Comparison of ENCODE assay signal across 32 cellular contexts in genomic region chr1:244647819-244648218, GRCh38.
"Had no signal": no experiment of that assay in that cellular context is flagged by ENCODE, and none has a peak within 500 bp of the region (broad histone marks: within the 10 kb centered on the region; RNA-seq: fewer than 3 reads in every experiment).

No MANE protein-coding gene starts in this region.

- H3K4me3 Mint-ChIP-seq: activated CD4-positive, alpha-beta T cell treated with anti-CD3 and anti-CD28 coated beads for 36 hours; activated CD4-positive, alpha-beta T cell treated with anti-CD3 and anti-CD28 coated beads, Interleukin-2, amount 10 ng/mL, durations not matched to agents 7 days and 5 days; activated CD8-positive, alpha-beta T cell treated with anti-CD3 and anti-CD28 coated beads, Interleukin-2, amount 10 ng/mL, durations not matched to agents 7 days and 5 days; activated naive CD4-positive, alpha-beta T cell treated with anti-CD3 and anti-CD28 coated beads, Interleukin-2, amount 50 U/mL, for 24 hours; activated naive CD8-positive, alpha-beta T cell treated with anti-CD3 and anti-CD28 coated beads, Interleukin-2, amount 10 ng/mL, durations not matched to agents 7 days and 5 days; activated T-cell treated with anti-CD3 and anti-CD28 coated beads, Interleukin-2, amount 50 U/mL, for 24 hours; brain; T-cell had no signal

- H3K9ac ChIP-seq: KMS-11 had no signal

- H3K4me1 ChIP-seq: Peyer's patch had no signal

- H3K4me2 ChIP-seq: KMS-11 had no signal

- H3K4me3 ChIP-seq: Peyer's patch, SJSA1 had no signal

- H3K9me3 ChIP-seq: Peyer's patch, SJSA1 had no signal

- DNase-seq: activated CD4-positive, alpha-beta T cell treated with anti-CD3 and anti-CD28 coated beads for 36 hours; activated CD4-positive, alpha-beta T cell treated with anti-CD3 and anti-CD28 coated beads, Interleukin-2, amount 10 ng/mL, durations not matched to agents 7 days and 5 days; activated CD4-positive, alpha-beta T cell treated with anti-CD3 and anti-CD28 coated beads, Interleukin-2, amount 50 U/mL, for 48 hours; activated CD8-positive, alpha-beta T cell treated with anti-CD3 and anti-CD28 coated beads, Interleukin-2, amount 10 ng/mL, durations not matched to agents 7 days and 5 days; activated gamma-delta T cell; activated naive CD4-positive, alpha-beta T cell treated with Interleukin-2 at 50 U/mL for 16 hours; activated naive CD8-positive, alpha-beta T cell treated with anti-CD3 and anti-CD28 coated beads, Interleukin-2, amount 10 ng/mL, durations not matched to agents 7 days and 5 days; activated T-cell treated with anti-CD3 and anti-CD28 coated beads, Interleukin-2, amount 50 U/mL, for 24 hours; caudate nucleus; MM.1S; MV-4-11; NCI-H1092; NCI-H1436 treated with DMSO at 0.1 percent for 48 hours; NCI-H1694 treated with DMSO at 0.1 percent for 48 hours; NCI-H2029; NCI-H345; NCI-H524 treated with DMSO at 0.1 percent for 48 hours; NCI-H748 treated with DMSO at 0.1 percent for 48 hours; NK-92 treated with Interleukin-12 subunit alpha and Interleukin-12 subunit beta, amount 100 ng/mL, for 24 hours; PC-3; Peyer's patch; RPMI8226; SHP77 treated with DMSO at 0.1 percent for 48 hours; T-cell; T1000 had no signal

- H3K9me3 Mint-ChIP-seq: activated CD4-positive, alpha-beta T cell treated with anti-CD3 and anti-CD28 coated beads, Interleukin-2, amount 10 ng/mL, durations not matched to agents 7 days and 5 days; activated naive CD4-positive, alpha-beta T cell treated with anti-CD3 and anti-CD28 coated beads, Interleukin-2, amount 50 U/mL, for 24 hours; activated naive CD8-positive, alpha-beta T cell treated with anti-CD3 and anti-CD28 coated beads, Interleukin-2, amount 10 ng/mL, durations not matched to agents 7 days and 5 days; activated T-cell treated with anti-CD3 and anti-CD28 coated beads, Interleukin-2, amount 50 U/mL, for 24 hours; activated T-helper 2 cell treated with anti-CD3 and anti-CD28 coated beads, Interferon-gamma antibody, Interleukin-2, Interleukin-4, amounts not matched to agents 10 μg/mL and 5 μg/mL and 100 μg/mL, durations not matched to agents 14 hours and 24 hours and 36 hours; T-cell had no signal

- FAIRE-seq: astrocyte, bronchial epithelial cell had no signal

- H3K27ac ChIP-seq: KMS-11, Peyer's patch, SJSA1 had no signal

- H3K27me3 ChIP-seq: Peyer's patch had no signal

- H3K27ac Mint-ChIP-seq: activated CD4-positive, alpha-beta T cell treated with anti-CD3 and anti-CD28 coated beads for 36 hours; activated CD4-positive, alpha-beta T cell treated with anti-CD3 and anti-CD28 coated beads, Interleukin-2, amount 10 ng/mL, durations not matched to agents 7 days and 5 days; activated CD8-positive, alpha-beta T cell treated with anti-CD3 and anti-CD28 coated beads, Interleukin-2, amount 10 ng/mL, durations not matched to agents 7 days and 5 days; activated naive CD4-positive, alpha-beta T cell treated with anti-CD3 and anti-CD28 coated beads, Interleukin-2, amount 50 U/mL, for 24 hours; activated naive CD8-positive, alpha-beta T cell treated with anti-CD3 and anti-CD28 coated beads, Interleukin-2, amount 10 ng/mL, durations not matched to agents 7 days and 5 days; activated T-cell treated with anti-CD3 and anti-CD28 coated beads, Interleukin-2, amount 50 U/mL, for 24 hours; activated T-helper 2 cell treated with anti-CD3 and anti-CD28 coated beads, Interferon-gamma antibody, Interleukin-2, Interleukin-4, amounts not matched to agents 10 μg/mL and 5 μg/mL and 100 μg/mL, durations not matched to agents 14 hours and 24 hours and 36 hours; brain; T-cell had no signal

- H3K27me3 Mint-ChIP-seq: activated naive CD8-positive, alpha-beta T cell treated with anti-CD3 and anti-CD28 coated beads, Interleukin-2, amount 10 ng/mL, durations not matched to agents 7 days and 5 days had no signal

- H3K36me3 Mint-ChIP-seq: activated naive CD4-positive, alpha-beta T cell treated with anti-CD3 and anti-CD28 coated beads, Interleukin-2, amount 50 U/mL, for 24 hours; brain; T-cell had no signal

- H3K36me3 ChIP-seq: Peyer's patch, SJSA1 had no signal
